Comparison of ENCODE assay signal across 9 cellular contexts in genomic region chr9:115262477-115262876, GRCh38.
DNase-seq lines count a peak whose midpoint lies in the region; ATAC-seq and TF ChIP-seq lines count a peak whose summit lies in the region.
"Had no signal": no experiment of that assay in that cellular context is flagged by ENCODE, and none has a peak within 500 bp of the region (broad histone marks: within the 10 kb centered on the region; RNA-seq: fewer than 3 reads in every experiment).

No MANE protein-coding gene starts in this region.

- no peak for ATAC-seq in GM21737 (IDR thresholded peaks at IDR 0.05; ENCODE audit: unreplicated experiment)
- no peak for ATAC-seq in HG02759 (IDR thresholded peaks at IDR 0.05; ENCODE audit: unreplicated experiment)
- ATAC-seq in GM19395 (IDR thresholded peaks at IDR 0.05; ENCODE audit: unreplicated experiment), result no peak
- ATAC-seq: natural killer cell had no signal

- TF ChIP-seq CTCF in vagina (IDR thresholded peaks at IDR 0.05), result no peak

- H3K4me3 ChIP-seq in vagina, result no peak overlapping the region

- no peaks in the 10 kb centered on the region for H3K4me1 ChIP-seq in vagina

- H3K9me3 ChIP-seq in vagina, result no peaks in the 10 kb centered on the region

- intact Hi-C loops in vagina (cut with DNase I), result no loop called here

- no peaks in the 10 kb centered on the region for H3K36me3 ChIP-seq in vagina

- DNase-seq in Ammon's horn (ENCODE audit: low spot score) (peak; percentile 45), NCI-H1092 treated with DMSO at 0.1 percent for 48 hours (lab: John Stamatoyannopoulos, UW) (peak; percentile 98), SW480 (ENCODE audit: low spot score) (peak; percentile 89), kidney glomerular epithelial cell (lab: John Stamatoyannopoulos, UW) (peak; percentile 94), vagina (ENCODE audit: extremely low spot score in 2 of 2) (no peak)
- DNase-seq: natural killer cell had no signal

- no peak overlapping the region for H3K27ac ChIP-seq in vagina

- TF ChIP-seq POLR2A in vagina (IDR thresholded peaks at IDR 0.05), result no peak

- no peaks in the 10 kb centered on the region for H3K27me3 ChIP-seq in vagina

Comparison
In these comparisons a context has a peak if more than half of its experiments do, and no peak if none do; other contexts are left out.
1. DNase-seq: peak in Ammon's horn (single experiment), NCI-H1092 treated with DMSO at 0.1 percent for 48 hours (single experiment), SW480 (single experiment) and kidney glomerular epithelial cell (single experiment); none in vagina (0 of 2).